Comparison of ENCODE assay signal across 1 cellular context in the genomic region with DNA sequence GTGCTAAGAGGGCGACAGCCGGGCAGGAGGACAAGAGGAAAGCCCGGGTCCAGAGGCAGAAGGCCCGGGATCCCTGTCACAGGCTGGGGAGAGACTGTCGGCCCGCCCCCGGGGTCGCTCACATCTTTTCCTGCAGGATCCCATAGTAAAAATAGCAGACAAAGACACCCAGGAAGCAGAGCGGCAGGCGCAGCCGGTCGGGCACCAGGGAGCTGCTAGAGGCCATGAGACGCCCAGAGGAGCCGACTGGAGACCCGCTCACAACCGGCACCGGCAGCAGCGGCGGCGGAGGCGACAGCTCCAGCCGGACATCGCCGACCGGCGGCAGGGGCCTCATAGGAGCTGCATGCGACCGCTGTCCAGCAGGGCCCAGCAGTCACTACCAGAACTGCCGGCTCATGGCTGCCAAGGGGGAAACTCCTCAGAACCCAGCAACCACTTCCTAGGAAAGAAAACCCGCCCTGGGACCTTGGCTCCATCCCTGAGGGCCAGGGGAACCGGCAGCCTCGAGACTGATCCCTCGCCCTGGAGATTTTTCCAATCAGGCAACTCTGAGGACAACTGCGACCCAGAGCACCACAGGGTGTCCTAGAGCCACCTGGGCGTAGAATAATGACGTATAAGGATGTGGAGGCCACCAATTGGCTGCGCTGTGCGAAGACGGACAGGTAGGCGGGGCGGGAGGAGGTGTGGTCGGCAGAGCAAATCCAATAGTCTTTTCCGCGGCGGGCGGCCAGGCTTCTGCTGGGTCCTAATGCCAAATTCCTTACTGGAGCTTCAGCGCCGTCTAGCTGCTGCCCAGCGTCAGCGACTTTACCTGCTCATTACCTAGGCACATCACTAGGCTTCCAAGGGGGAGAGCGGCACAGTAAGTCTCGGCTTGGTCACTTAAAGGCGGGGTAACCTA.
TF ChIP-seq lines count a peak whose summit lies in the region.

A gene with protein sequence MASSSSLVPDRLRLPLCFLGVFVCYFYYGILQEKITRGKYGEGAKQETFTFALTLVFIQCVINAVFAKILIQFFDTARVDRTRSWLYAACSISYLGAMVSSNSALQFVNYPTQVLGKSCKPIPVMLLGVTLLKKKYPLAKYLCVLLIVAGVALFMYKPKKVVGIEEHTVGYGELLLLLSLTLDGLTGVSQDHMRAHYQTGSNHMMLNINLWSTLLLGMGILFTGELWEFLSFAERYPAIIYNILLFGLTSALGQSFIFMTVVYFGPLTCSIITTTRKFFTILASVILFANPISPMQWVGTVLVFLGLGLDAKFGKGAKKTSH (minus strand): TSS at position 357 of the 907 bp plus-strand sequence. CDS start 131 bp downstream, at position 226.

TF ChIP-seq in HepG2, 621 proteins besides CTCF, POLR2A, EP300 and RAD21 (continued from another document and continues in another):
- TF ChIP-seq, protein P1, sequence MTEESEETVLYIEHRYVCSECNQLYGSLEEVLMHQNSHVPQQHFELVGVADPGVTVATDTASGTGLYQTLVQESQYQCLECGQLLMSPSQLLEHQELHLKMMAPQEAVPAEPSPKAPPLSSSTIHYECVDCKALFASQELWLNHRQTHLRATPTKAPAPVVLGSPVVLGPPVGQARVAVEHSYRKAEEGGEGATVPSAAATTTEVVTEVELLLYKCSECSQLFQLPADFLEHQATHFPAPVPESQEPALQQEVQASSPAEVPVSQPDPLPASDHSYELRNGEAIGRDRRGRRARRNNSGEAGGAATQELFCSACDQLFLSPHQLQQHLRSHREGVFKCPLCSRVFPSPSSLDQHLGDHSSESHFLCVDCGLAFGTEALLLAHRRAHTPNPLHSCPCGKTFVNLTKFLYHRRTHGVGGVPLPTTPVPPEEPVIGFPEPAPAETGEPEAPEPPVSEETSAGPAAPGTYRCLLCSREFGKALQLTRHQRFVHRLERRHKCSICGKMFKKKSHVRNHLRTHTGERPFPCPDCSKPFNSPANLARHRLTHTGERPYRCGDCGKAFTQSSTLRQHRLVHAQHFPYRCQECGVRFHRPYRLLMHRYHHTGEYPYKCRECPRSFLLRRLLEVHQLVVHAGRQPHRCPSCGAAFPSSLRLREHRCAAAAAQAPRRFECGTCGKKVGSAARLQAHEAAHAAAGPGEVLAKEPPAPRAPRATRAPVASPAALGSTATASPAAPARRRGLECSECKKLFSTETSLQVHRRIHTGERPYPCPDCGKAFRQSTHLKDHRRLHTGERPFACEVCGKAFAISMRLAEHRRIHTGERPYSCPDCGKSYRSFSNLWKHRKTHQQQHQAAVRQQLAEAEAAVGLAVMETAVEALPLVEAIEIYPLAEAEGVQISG (CRISPR knock-in tag; IDR thresholded peaks at IDR 0.05) = peak; percentile 94
- TF ChIP-seq, protein P2, sequence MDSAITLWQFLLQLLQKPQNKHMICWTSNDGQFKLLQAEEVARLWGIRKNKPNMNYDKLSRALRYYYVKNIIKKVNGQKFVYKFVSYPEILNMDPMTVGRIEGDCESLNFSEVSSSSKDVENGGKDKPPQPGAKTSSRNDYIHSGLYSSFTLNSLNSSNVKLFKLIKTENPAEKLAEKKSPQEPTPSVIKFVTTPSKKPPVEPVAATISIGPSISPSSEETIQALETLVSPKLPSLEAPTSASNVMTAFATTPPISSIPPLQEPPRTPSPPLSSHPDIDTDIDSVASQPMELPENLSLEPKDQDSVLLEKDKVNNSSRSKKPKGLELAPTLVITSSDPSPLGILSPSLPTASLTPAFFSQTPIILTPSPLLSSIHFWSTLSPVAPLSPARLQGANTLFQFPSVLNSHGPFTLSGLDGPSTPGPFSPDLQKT (CRISPR knock-in tag; IDR thresholded peaks at IDR 0.05; ENCODE audit: borderline replicate concordance) = no peak
- TF ChIP-seq SOX6 (IDR thresholded peaks at IDR 0.05) (no peak), SOX6 (CRISPR knock-in tag; IDR thresholded peaks at IDR 0.05) (peak; percentile 48; the same call in 1 of the 2 replicates), ONECUT2 (CRISPR knock-in tag; IDR thresholded peaks at IDR 0.05) (no peak), U2AF1 (optimal IDR thresholded peaks at IDR 0.05; ENCODE audit: low read depth, low read length) (peak; percentile 39), ERF (CRISPR knock-in tag; IDR thresholded peaks at IDR 0.05) (peak; percentile 65), ZNF350 (CRISPR knock-in tag; IDR thresholded peaks at IDR 0.05; ENCODE audit: borderline replicate concordance, low read depth) (peak; percentile 90), RCOR2 (CRISPR knock-in tag; IDR thresholded peaks at IDR 0.05) (peak; percentile 82), SMARCC2 (IDR thresholded peaks at IDR 0.05) (no peak), TARDBP (CRISPR knock-in tag; IDR thresholded peaks at IDR 0.05) (peak; percentile 60; the same call in 1 of the 2 replicates), TOE1 (CRISPR knock-in tag; IDR thresholded peaks at IDR 0.05) (no peak; the same call in 1 of the 2 replicates), SNAI1 (CRISPR knock-in tag; IDR thresholded peaks at IDR 0.05; ENCODE audit: borderline replicate concordance) (no peak), GZF1 (CRISPR knock-in tag; IDR thresholded peaks at IDR 0.05) (no peak), ZFAT (CRISPR knock-in tag; conservative IDR thresholded peaks at IDR 0.05) (no peak), CREM (IDR thresholded peaks at IDR 0.05) (peak; percentile 100), CREM (CRISPR knock-in tag; IDR thresholded peaks at IDR 0.05) (no peak; the same call in 1 of the 2 replicates), CBFB (CRISPR knock-in tag; IDR thresholded peaks at IDR 0.05) (peak; percentile 61), SRY (CRISPR knock-in tag; IDR thresholded peaks at IDR 0.05) (no peak), ZBTB8A (CRISPR knock-in tag; IDR thresholded peaks at IDR 0.05; ENCODE audit: borderline replicate concordance, low read depth) (no peak), ZNF557 (CRISPR knock-in tag; IDR thresholded peaks at IDR 0.05) (no peak), KAT2B (IDR thresholded peaks at IDR 0.05; ENCODE audit: borderline replicate concordance, low read depth, low read length) (0 out of 2 replicates have a peak, but pooled peaks have one; percentile 17), ZNF782 (CRISPR knock-in tag; IDR thresholded peaks at IDR 0.05; ENCODE audit: borderline replicate concordance) (peak; percentile 23; the same call in 1 of the 2 replicates), ZNF230 (CRISPR knock-in tag; IDR thresholded peaks at IDR 0.05) (no peak; the same call in 1 of the 2 replicates), ATAD3A (CRISPR knock-in tag; IDR thresholded peaks at IDR 0.05) (no peak), SRSF4 (IDR thresholded peaks at IDR 0.05; ENCODE audit: low read depth, low read length, poor library complexity, severe bottlenecking) (no peak), MEF2D (CRISPR knock-in tag; IDR thresholded peaks at IDR 0.05) (peak; percentile 79), JUND (CRISPR knock-in tag; IDR thresholded peaks at IDR 0.05) (no peak), RXRA (CRISPR knock-in tag; IDR thresholded peaks at IDR 0.05) (peak; percentile 24), SATB2 (CRISPR knock-in tag; IDR thresholded peaks at IDR 0.05) (no peak), ZNF775 (CRISPR knock-in tag; IDR thresholded peaks at IDR 0.05; ENCODE audit: borderline replicate concordance) (no peak), ZNF44 (CRISPR knock-in tag; IDR thresholded peaks at IDR 0.05) (peak; percentile 91; the same call in 1 of the 2 replicates), ZNF33B (CRISPR knock-in tag; IDR thresholded peaks at IDR 0.05) (no peak), HOXA9 (CRISPR knock-in tag; IDR thresholded peaks at IDR 0.05; ENCODE audit: borderline replicate concordance) (no peak), FIP1L1 (IDR thresholded peaks at IDR 0.05; ENCODE audit: borderline replicate concordance, insufficient read depth, low read depth, low read length) (no peak), GPN1 (CRISPR knock-in tag; IDR thresholded peaks at IDR 0.05; ENCODE audit: borderline replicate concordance) (no peak)
- TF ChIP-seq, protein P3, sequence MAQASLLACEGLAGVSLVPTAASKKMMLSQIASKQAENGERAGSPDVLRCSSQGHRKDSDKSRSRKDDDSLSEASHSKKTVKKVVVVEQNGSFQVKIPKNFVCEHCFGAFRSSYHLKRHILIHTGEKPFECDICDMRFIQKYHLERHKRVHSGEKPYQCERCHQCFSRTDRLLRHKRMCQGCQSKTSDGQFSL (CRISPR knock-in tag; IDR thresholded peaks at IDR 0.05) = peak; percentile 67; the same call in 1 of the 2 replicates
- TF ChIP-seq, protein P4, sequence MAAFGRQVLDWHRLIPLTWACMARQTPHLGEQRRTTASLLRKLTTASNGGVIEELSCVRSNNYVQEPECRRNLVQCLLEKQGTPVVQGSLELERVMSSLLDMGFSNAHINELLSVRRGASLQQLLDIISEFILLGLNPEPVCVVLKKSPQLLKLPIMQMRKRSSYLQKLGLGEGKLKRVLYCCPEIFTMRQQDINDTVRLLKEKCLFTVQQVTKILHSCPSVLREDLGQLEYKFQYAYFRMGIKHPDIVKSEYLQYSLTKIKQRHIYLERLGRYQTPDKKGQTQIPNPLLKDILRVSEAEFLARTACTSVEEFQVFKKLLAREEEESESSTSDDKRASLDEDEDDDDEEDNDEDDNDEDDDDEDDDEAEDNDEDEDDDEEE (CRISPR knock-in tag; IDR thresholded peaks at IDR 0.05) = peak; percentile 2; the same call in 1 of the 2 replicates
- TF ChIP-seq, protein P5, sequence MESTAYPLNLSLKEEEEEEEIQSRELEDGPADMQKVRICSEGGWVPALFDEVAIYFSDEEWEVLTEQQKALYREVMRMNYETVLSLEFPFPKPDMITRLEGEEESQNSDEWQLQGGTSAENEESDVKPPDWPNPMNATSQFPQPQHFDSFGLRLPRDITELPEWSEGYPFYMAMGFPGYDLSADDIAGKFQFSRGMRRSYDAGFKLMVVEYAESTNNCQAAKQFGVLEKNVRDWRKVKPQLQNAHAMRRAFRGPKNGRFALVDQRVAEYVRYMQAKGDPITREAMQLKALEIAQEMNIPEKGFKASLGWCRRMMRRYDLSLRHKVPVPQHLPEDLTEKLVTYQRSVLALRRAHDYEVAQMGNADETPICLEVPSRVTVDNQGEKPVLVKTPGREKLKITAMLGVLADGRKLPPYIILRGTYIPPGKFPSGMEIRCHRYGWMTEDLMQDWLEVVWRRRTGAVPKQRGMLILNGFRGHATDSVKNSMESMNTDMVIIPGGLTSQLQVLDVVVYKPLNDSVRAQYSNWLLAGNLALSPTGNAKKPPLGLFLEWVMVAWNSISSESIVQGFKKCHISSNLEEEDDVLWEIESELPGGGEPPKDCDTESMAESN (CRISPR knock-in tag; conservative IDR thresholded peaks at IDR 0.05) = no peak
- TF ChIP-seq, protein P6, sequence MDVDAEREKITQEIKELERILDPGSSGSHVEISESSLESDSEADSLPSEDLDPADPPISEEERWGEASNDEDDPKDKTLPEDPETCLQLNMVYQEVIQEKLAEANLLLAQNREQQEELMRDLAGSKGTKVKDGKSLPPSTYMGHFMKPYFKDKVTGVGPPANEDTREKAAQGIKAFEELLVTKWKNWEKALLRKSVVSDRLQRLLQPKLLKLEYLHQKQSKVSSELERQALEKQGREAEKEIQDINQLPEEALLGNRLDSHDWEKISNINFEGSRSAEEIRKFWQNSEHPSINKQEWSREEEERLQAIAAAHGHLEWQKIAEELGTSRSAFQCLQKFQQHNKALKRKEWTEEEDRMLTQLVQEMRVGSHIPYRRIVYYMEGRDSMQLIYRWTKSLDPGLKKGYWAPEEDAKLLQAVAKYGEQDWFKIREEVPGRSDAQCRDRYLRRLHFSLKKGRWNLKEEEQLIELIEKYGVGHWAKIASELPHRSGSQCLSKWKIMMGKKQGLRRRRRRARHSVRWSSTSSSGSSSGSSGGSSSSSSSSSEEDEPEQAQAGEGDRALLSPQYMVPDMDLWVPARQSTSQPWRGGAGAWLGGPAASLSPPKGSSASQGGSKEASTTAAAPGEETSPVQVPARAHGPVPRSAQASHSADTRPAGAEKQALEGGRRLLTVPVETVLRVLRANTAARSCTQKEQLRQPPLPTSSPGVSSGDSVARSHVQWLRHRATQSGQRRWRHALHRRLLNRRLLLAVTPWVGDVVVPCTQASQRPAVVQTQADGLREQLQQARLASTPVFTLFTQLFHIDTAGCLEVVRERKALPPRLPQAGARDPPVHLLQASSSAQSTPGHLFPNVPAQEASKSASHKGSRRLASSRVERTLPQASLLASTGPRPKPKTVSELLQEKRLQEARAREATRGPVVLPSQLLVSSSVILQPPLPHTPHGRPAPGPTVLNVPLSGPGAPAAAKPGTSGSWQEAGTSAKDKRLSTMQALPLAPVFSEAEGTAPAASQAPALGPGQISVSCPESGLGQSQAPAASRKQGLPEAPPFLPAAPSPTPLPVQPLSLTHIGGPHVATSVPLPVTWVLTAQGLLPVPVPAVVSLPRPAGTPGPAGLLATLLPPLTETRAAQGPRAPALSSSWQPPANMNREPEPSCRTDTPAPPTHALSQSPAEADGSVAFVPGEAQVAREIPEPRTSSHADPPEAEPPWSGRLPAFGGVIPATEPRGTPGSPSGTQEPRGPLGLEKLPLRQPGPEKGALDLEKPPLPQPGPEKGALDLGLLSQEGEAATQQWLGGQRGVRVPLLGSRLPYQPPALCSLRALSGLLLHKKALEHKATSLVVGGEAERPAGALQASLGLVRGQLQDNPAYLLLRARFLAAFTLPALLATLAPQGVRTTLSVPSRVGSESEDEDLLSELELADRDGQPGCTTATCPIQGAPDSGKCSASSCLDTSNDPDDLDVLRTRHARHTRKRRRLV (CRISPR knock-in tag; IDR thresholded peaks at IDR 0.05) = peak; percentile 92; the same call in 1 of the 2 replicates
- TF ChIP-seq, protein P7, sequence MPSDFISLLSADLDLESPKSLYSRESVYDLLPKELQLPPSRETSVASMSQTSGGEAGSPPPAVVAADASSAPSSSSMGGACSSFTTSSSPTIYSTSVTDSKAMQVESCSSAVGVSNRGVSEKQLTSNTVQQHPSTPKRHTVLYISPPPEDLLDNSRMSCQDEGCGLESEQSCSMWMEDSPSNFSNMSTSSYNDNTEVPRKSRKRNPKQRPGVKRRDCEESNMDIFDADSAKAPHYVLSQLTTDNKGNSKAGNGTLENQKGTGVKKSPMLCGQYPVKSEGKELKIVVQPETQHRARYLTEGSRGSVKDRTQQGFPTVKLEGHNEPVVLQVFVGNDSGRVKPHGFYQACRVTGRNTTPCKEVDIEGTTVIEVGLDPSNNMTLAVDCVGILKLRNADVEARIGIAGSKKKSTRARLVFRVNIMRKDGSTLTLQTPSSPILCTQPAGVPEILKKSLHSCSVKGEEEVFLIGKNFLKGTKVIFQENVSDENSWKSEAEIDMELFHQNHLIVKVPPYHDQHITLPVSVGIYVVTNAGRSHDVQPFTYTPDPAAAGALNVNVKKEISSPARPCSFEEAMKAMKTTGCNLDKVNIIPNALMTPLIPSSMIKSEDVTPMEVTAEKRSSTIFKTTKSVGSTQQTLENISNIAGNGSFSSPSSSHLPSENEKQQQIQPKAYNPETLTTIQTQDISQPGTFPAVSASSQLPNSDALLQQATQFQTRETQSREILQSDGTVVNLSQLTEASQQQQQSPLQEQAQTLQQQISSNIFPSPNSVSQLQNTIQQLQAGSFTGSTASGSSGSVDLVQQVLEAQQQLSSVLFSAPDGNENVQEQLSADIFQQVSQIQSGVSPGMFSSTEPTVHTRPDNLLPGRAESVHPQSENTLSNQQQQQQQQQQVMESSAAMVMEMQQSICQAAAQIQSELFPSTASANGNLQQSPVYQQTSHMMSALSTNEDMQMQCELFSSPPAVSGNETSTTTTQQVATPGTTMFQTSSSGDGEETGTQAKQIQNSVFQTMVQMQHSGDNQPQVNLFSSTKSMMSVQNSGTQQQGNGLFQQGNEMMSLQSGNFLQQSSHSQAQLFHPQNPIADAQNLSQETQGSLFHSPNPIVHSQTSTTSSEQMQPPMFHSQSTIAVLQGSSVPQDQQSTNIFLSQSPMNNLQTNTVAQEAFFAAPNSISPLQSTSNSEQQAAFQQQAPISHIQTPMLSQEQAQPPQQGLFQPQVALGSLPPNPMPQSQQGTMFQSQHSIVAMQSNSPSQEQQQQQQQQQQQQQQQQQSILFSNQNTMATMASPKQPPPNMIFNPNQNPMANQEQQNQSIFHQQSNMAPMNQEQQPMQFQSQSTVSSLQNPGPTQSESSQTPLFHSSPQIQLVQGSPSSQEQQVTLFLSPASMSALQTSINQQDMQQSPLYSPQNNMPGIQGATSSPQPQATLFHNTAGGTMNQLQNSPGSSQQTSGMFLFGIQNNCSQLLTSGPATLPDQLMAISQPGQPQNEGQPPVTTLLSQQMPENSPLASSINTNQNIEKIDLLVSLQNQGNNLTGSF (CRISPR knock-in tag; IDR thresholded peaks at IDR 0.05) = 0 out of 2 replicates have a peak, but pooled peaks have one; percentile 43
